In the genomic region with DNA sequence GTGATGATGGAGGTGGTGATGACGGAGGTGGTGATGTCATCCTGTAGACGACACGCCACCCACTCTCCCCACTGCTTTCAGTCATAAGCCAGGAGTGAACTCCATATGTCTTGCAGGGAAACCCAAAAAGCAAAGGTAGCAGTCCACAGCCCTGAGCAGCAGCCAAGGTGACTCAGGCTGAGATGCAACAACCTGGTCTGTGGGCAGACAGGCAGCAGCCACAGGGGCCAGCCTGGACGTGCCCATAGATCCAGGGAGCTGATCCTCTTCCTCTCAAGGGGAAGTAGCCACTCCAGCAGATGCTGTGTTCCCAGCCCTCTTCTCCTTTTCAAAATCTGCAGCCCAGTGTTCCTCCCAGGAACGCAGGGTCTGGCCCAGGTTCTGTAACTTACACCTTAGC, we compare ENCODE assay signal across 13 cellular contexts. TPM values are rescaled to one million over a fixed set of nuclear protein-coding genes. Genes with fewer than 3 reads are reported as not detected.
"Had no signal": no experiment of that assay in that cellular context is flagged by ENCODE, and none has a peak within 500 bp of the region (broad histone marks: within the 10 kb centered on the region; RNA-seq: fewer than 3 reads in every experiment).

No MANE protein-coding gene starts in this region.

- H3K36me3 Mint-ChIP-seq: activated naive CD4-positive, alpha-beta T cell treated with anti-CD3 and anti-CD28 coated beads, Interleukin-2, amount 50 U/mL, for 24 hours; immature natural killer cell had no signal

- H3K9me3 Mint-ChIP-seq: activated naive CD4-positive, alpha-beta T cell treated with anti-CD3 and anti-CD28 coated beads, Interleukin-2, amount 50 U/mL, for 24 hours; immature natural killer cell had no signal

- H3K4me3 Mint-ChIP-seq: activated CD4-positive, alpha-beta T cell treated with anti-CD3 and anti-CD28 coated beads, Interleukin-2, amount 10 ng/mL, durations not matched to agents 7 days and 5 days; activated naive CD4-positive, alpha-beta T cell treated with anti-CD3 and anti-CD28 coated beads, Interleukin-2, amount 50 U/mL, for 24 hours; immature natural killer cell; nephron progenitor cell had no signal

- H3K4me1 Mint-ChIP-seq: activated naive CD4-positive, alpha-beta T cell treated with anti-CD3 and anti-CD28 coated beads, Interleukin-2, amount 50 U/mL, for 24 hours; immature natural killer cell; nephron progenitor cell had no signal

- DNase-seq: activated CD4-positive, alpha-beta T cell treated with anti-CD3 and anti-CD28 coated beads, Interleukin-2, amount 10 ng/mL, durations not matched to agents 7 days and 5 days; activated CD8-positive, alpha-beta memory T cell treated with anti-CD3 and anti-CD28 coated beads, Interleukin-2, amount 50 U/mL, for 48 hours; adrenal gland; caudate nucleus; foreskin melanocyte; immature natural killer cell; nephron progenitor cell; psoas muscle; sigmoid colon; stimulated activated CD4-positive, alpha-beta T cell treated with anti-CD3 and anti-CD28 coated beads, Interleukin-1b, Interleukin-23, amount 100 ng/mL, for 48 hours had no signal

- H3K27ac Mint-ChIP-seq: activated CD4-positive, alpha-beta T cell treated with anti-CD3 and anti-CD28 coated beads, Interleukin-2, amount 10 ng/mL, durations not matched to agents 7 days and 5 days; activated naive CD4-positive, alpha-beta T cell treated with anti-CD3 and anti-CD28 coated beads, Interleukin-2, amount 50 U/mL, for 24 hours; activated T-helper 2 cell treated with anti-CD3 and anti-CD28 coated beads, Interferon-gamma antibody, Interleukin-2, Interleukin-4, amounts not matched to agents 10 μg/mL and 5 μg/mL and 100 μg/mL, durations not matched to agents 14 hours and 24 hours and 36 hours; nephron progenitor cell had no signal

- H3K27ac ChIP-seq: adrenal gland, psoas muscle, sigmoid colon had no signal

- ATAC-seq: psoas muscle had no signal

RNA-seq across cellular contexts. Expression of a gene that starts 41.1 kb away (rescaled TPM):
- total RNA-seq: activated CD4-positive, alpha-beta T cell treated with anti-CD3 and anti-CD28 coated beads, Interleukin-2, amount 10 ng/mL, durations not matched to agents 7 days and 5 days; osteoblast had no signal
